13 cellular contexts compared by ENCODE assay signal in the genomic region with DNA sequence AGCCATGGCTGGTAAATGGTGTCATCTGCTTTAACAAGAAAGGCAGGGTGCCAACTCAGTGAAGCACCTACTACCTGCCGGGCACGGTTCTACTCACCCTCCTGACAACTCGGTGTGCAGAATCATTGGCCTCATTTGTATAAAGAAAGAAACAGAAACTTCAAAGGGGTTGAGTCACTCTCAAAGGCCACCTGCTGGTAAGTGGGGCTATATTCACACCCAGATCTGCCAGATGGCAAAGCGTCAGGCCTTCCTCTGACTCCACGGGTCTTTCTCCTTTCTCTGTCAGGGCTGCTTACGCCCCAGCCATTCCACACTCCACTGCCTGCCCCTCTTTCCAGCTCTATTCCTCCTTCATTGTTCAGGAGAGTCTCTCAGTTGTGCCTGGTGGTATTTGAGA.
DNase-seq lines count a peak whose midpoint lies in the region; ATAC-seq, FAIRE-seq and TF ChIP-seq lines count a peak whose summit lies in the region.
"Had no signal": no experiment of that assay in that cellular context is flagged by ENCODE, and none has a peak within 500 bp of the region (broad histone marks: within the 10 kb centered on the region; RNA-seq: fewer than 3 reads in every experiment).

No MANE protein-coding gene starts in this region.

- H3F3A ChIP-seq in SK-N-SH (replicated peaks; ENCODE audit: insufficient read depth), result no peaks in the 10 kb centered on the region

- intact Hi-C loops in right cardiac atrium (cut with DNase I), result no loop called here

- H3K9me2 ChIP-seq in SK-N-SH, result no peaks in the 10 kb centered on the region

- ATAC-seq in SK-N-SH treated with all-trans-retinoic acid at 6 μM for 48 hours (peak; percentile 51), right cardiac atrium (no peak)

- no peaks in the 10 kb centered on the region for H4K20me1 ChIP-seq in SK-N-SH (ENCODE audit: insufficient read depth)

- 55% methylated on average over 6 of the region's 6 CpGs for WGBS in SK-N-SH (ENCODE audit: low lambda C conversion rate)
- WGBS in small intestine, 3 donors, result 12 to 46% (median 32%) methylated on average over 6 of the region's 6 CpGs
- WGBS in right cardiac atrium, result 52% methylated on average over 6 of the region's 6 CpGs

- DNase-seq in SK-N-SH (no peak), NCI-H2171 treated with DMSO at 0.1 percent for 48 hours (lab: John Stamatoyannopoulos, UW) (peak; percentile 83), fibroblast of mammary gland (ENCODE audit: low read depth) (no peak), small intestine (peak; percentile 6), NCI-H2227 treated with DMSO at 0.1 percent for 48 hours (lab: John Stamatoyannopoulos, UW) (no peak), coronary artery (ENCODE audit: low spot score) (no peak), right cardiac atrium (no peak)
- DNase-seq: amygdala, NCI-H2029 treated with DMSO at 0.1 percent for 48 hours had no signal

- H3K36me3 ChIP-seq in SK-N-SH (replicated peaks in 1 of 2; ENCODE audit: control insufficient read depth in 1 of 2, insufficient read depth in 2 of 2, low read length in 1 of 2), result no peaks in the 10 kb centered on the region
- no peaks in the 10 kb centered on the region for H3K36me3 ChIP-seq in small intestine (ENCODE audit: control insufficient read depth in 2 of 2, insufficient read depth in 2 of 2, low read length in 2 of 2)

- CTCF ChIA-PET in SK-N-SH (lab: Yijun Ruan, JAX), result interaction anchor here (1.1 kb wide), 1 partner anchor 15 kb away, joined by 4 read pairs; no protein-coding TSS in a partner anchor

- H3K9me3 ChIP-seq in SK-N-SH (no peaks in the 10 kb centered on the region), small intestine (ENCODE audit: control insufficient read depth, low read depth) (no peaks in the 10 kb centered on the region), right cardiac atrium (ENCODE audit: control insufficient read depth, low read length) (no peaks in the 10 kb centered on the region)

- POLR2A ChIA-PET in SK-N-SH (lab: Yijun Ruan, JAX), result no interaction called here

- H3K79me2 ChIP-seq in SK-N-SH (ENCODE audit: insufficient read depth), result no peaks in the 10 kb centered on the region

- TF ChIP-seq CTCF in SK-N-SH (IDR thresholded peaks at IDR 0.05) (no peak; the same call in 1 of the 2 replicates), fibroblast of mammary gland (conservative IDR thresholded peaks at IDR 0.05; ENCODE audit: control insufficient read depth, insufficient read depth, low read depth, low read length) (peak; percentile 12), coronary artery (IDR thresholded peaks at IDR 0.05) (no peak)

- no peak overlapping the region for H3K9ac ChIP-seq in SK-N-SH

- H3K4me3 ChIP-seq in SK-N-SH (ENCODE audit: low read depth in 2 of 2, low read length in 1 of 2) (no peak overlapping the region), fibroblast of mammary gland (ENCODE audit: control insufficient read depth, low read depth, low read length) (no peak overlapping the region), small intestine (ENCODE audit: low read depth in 1 of 2, low read length in 2 of 2) (no peak overlapping the region), coronary artery (no peak overlapping the region), right cardiac atrium (ENCODE audit: low read length) (no peak overlapping the region)
- H3K4me3 ChIP-seq: SK-N-MC, skin epidermis had no signal

- H3K27me3 ChIP-seq in SK-N-SH (ENCODE audit: insufficient read depth), result no peaks in the 10 kb centered on the region
- no peaks in the 10 kb centered on the region for H3K27me3 ChIP-seq in small intestine (ENCODE audit: control insufficient read depth in 2 of 2, insufficient read depth in 2 of 2, low read length in 2 of 2)
- no peaks in the 10 kb centered on the region for H3K27me3 ChIP-seq in right cardiac atrium (ENCODE audit: control insufficient read depth, insufficient read depth)

- H2AFZ ChIP-seq in SK-N-SH (ENCODE audit: low read depth), result no peak overlapping the region

- H3K27ac ChIP-seq in SK-N-SH (ENCODE audit: low read depth in 2 of 2, low read length in 1 of 2) (no peak overlapping the region), small intestine (ENCODE audit: low read depth in 1 of 2, low read length in 1 of 2) (no peak overlapping the region), coronary artery (no peak overlapping the region), right cardiac atrium (ENCODE audit: low read length) (no peak overlapping the region)
- H3K27ac ChIP-seq: SK-N-MC, skin epidermis had no signal

- H3K4me1 ChIP-seq in SK-N-SH (ENCODE audit: control insufficient read depth in 1 of 2, insufficient read depth in 2 of 2, low read depth in 1 of 2, low read length in 1 of 2) (no peaks in the 10 kb centered on the region), small intestine (ENCODE audit: control insufficient read depth in 2 of 2, insufficient read depth in 1 of 2, low read depth in 1 of 2, low read length in 1 of 2) (no peaks in the 10 kb centered on the region), right cardiac atrium (ENCODE audit: control insufficient read depth, insufficient read depth, low read length) (no peaks in the 10 kb centered on the region)

- no peak overlapping the region for H3K4me2 ChIP-seq in SK-N-SH

- TF ChIP-seq RAD21 in SK-N-SH (IDR thresholded peaks at IDR 0.05; ENCODE audit: low read length), result no peak

- FAIRE-seq in small intestine (lab: Jason Lieb, UNC), result no peak
- FAIRE-seq: GM12891 had no signal

- TF ChIP-seq EP300 in SK-N-SH (IDR thresholded peaks at IDR 0.05; ENCODE audit: borderline replicate concordance in 1 of 2, low read depth in 1 of 2, low read length in 1 of 2), result no peak

TF ChIP-seq in SK-N-SH treated with all-trans-retinoic acid at 6 μM for 48 hours, 23 proteins besides CTCF, POLR2A, EP300 and RAD21:
- TF ChIP-seq ZC3H10 (CRISPR knock-in tag; IDR thresholded peaks at IDR 0.05) (no peak), ESRRG (CRISPR knock-in tag; IDR thresholded peaks at IDR 0.05) (no peak), RARB (CRISPR knock-in tag; IDR thresholded peaks at IDR 0.05) (no peak), SNAI2 (CRISPR knock-in tag; IDR thresholded peaks at IDR 0.05) (no peak), GLIS3 (CRISPR knock-in tag; IDR thresholded peaks at IDR 0.05) (no peak), CSDC2 (CRISPR knock-in tag; IDR thresholded peaks at IDR 0.05) (no peak)
- TF ChIP-seq, protein P1, sequence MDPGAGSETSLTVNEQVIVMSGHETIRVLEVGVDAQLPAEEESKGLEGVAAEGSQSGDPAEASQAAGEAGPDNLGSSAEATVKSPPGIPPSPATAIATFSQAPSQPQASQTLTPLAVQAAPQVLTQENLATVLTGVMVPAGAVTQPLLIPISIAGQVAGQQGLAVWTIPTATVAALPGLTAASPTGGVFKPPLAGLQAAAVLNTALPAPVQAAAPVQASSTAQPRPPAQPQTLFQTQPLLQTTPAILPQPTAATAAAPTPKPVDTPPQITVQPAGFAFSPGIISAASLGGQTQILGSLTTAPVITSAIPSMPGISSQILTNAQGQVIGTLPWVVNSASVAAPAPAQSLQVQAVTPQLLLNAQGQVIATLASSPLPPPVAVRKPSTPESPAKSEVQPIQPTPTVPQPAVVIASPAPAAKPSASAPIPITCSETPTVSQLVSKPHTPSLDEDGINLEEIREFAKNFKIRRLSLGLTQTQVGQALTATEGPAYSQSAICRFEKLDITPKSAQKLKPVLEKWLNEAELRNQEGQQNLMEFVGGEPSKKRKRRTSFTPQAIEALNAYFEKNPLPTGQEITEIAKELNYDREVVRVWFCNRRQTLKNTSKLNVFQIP (CRISPR knock-in tag; IDR thresholded peaks at IDR 0.05; ENCODE audit: borderline replicate concordance, low read depth), result no peak

TF ChIP-seq in SK-N-SH, 30 proteins besides CTCF, POLR2A, EP300 and RAD21:
- no peak for TF ChIP-seq YY1 (IDR thresholded peaks at IDR 0.05; ENCODE audit: low read depth)
- TF ChIP-seq JUND (IDR thresholded peaks at IDR 0.05), result no peak
- TF ChIP-seq NRF1 (IDR thresholded peaks at IDR 0.05; ENCODE audit: low read depth, low read length), result no peak
- TF ChIP-seq MEF2A (IDR thresholded peaks at IDR 0.05; ENCODE audit: borderline replicate concordance, low read depth), result no peak
- TF ChIP-seq RXRA (IDR thresholded peaks at IDR 0.05; ENCODE audit: borderline replicate concordance, low read depth), result no peak
- no peak for TF ChIP-seq FOXM1 (IDR thresholded peaks at IDR 0.05; ENCODE audit: low read depth)
- TF ChIP-seq ELF1 (IDR thresholded peaks at IDR 0.05), result no peak
- no peak for TF ChIP-seq USF2 (IDR thresholded peaks at IDR 0.05; ENCODE audit: borderline replicate concordance, low read depth, low read length)
- TF ChIP-seq RFX5 (IDR thresholded peaks at IDR 0.05; ENCODE audit: low read length), result no peak
TF ChIP-seq in SK-N-SH: peak in this region for 0.

Comparison
In these comparisons a context has a peak if more than half of its experiments do, and no peak if none do; other contexts are left out.
1. DNase-seq: peak in NCI-H2171 treated with DMSO at 0.1 percent for 48 hours (single experiment) and small intestine (single experiment); none in SK-N-SH (single experiment), fibroblast of mammary gland (single experiment), NCI-H2227 treated with DMSO at 0.1 percent for 48 hours (single experiment), coronary artery (single experiment) and right cardiac atrium (0 of 3).